In the genomic region with DNA sequence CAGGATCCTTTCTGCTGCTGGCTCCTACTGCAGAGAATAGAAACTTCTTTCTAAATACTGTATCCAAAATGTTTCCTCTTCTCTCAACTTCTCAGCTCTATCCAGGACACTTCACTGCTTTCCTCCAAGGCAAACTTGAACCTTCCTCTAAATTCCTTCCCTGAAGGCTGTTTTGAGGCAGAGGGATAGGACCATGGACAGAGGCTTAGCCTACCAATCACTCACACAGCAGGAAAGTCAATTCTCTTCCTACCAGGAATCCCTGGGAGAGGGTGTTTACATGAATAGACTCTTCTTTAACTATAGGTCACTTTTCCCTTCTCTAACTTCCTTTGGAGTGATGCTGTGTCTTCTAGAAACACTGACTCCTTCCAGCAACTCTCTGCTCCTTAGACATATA, we compare ENCODE assay signal across 20 cellular contexts.
DNase-seq lines count a peak whose midpoint lies in the region; ATAC-seq, FAIRE-seq and TF ChIP-seq lines count a peak whose summit lies in the region.
"Had no signal": no experiment of that assay in that cellular context is flagged by ENCODE, and none has a peak within 500 bp of the region (broad histone marks: within the 10 kb centered on the region; RNA-seq: fewer than 3 reads in every experiment).

No MANE protein-coding gene starts in this region.

- peak; percentile 79 for FAIRE-seq in astrocyte (lab: Jason Lieb, UNC)

- no peaks in the 10 kb centered on the region for H3K4me1 ChIP-seq in astrocyte (ENCODE audit: insufficient read depth, low read length)
- H3K4me1 ChIP-seq in hepatocyte (ENCODE audit: insufficient read depth) = no peaks in the 10 kb centered on the region
- H3K4me1 ChIP-seq in suprapubic skin = peaks cover 12% of the 10 kb centered on the region
- peaks cover 0 to 5% (median 2%) of the 10 kb centered on the region in 4 donors for H3K4me1 ChIP-seq in stomach

- H3K27me3 ChIP-seq in astrocyte (ENCODE audit: insufficient read depth, low read length) (no peaks in the 10 kb centered on the region), hepatocyte (no peaks in the 10 kb centered on the region), suprapubic skin (no peaks in the 10 kb centered on the region), stomach (no peaks in the 10 kb centered on the region)

- no peak for TF ChIP-seq POLR2A in suprapubic skin (IDR thresholded peaks at IDR 0.05)
- TF ChIP-seq POLR2A in stomach (IDR thresholded peaks at IDR 0.05) = no peak

- no peaks in the 10 kb centered on the region for H3K27me3 Mint-ChIP-seq in activated naive CD4-positive, alpha-beta T cell treated with anti-CD3 and anti-CD28 coated beads, Interleukin-2, amount 50 U/mL, for 24 hours
- no peaks in the 10 kb centered on the region for H3K27me3 Mint-ChIP-seq in activated naive CD4-positive, alpha-beta T cell treated with anti-CD3 and anti-CD28 coated beads for 36 hours (ENCODE audit: low read depth)
- H3K27me3 Mint-ChIP-seq in astrocyte (ENCODE audit: low read depth, unreplicated experiment) = peaks cover 3% of the 10 kb centered on the region
- H3K27me3 Mint-ChIP-seq: IgD-negative memory B cell; naive thymus-derived CD8-positive, alpha-beta T cell had no signal

- no peaks in the 10 kb centered on the region for H3K9me3 ChIP-seq in astrocyte (ENCODE audit: insufficient read depth, low read depth, low read length)
- no peaks in the 10 kb centered on the region for H3K9me3 ChIP-seq in hepatocyte (ENCODE audit: low read depth)
- H3K9me3 ChIP-seq in suprapubic skin = no peaks in the 10 kb centered on the region
- H3K9me3 ChIP-seq in stomach = no peaks in the 10 kb centered on the region

- H3K36me3 ChIP-seq in astrocyte (ENCODE audit: insufficient read depth, low read length) = no peaks in the 10 kb centered on the region
- no peaks in the 10 kb centered on the region for H3K36me3 ChIP-seq in hepatocyte (replicated peaks; ENCODE audit: insufficient read depth, low read depth)
- H3K36me3 ChIP-seq in suprapubic skin = no peaks in the 10 kb centered on the region
- H3K36me3 ChIP-seq in stomach = no peaks in the 10 kb centered on the region
- H3K36me3 ChIP-seq: WERI-Rb-1 had no signal

- no peak overlapping the region for H2AFZ ChIP-seq in astrocyte (ENCODE audit: low read depth, low read length)
- no peak overlapping the region for H2AFZ ChIP-seq in hepatocyte

- H3K9me2 ChIP-seq in hepatocyte (replicated peaks; ENCODE audit: insufficient read depth) = no peaks in the 10 kb centered on the region

- TF ChIP-seq EP300 in suprapubic skin (IDR thresholded peaks at IDR 0.05) (no peak), stomach (IDR thresholded peaks at IDR 0.05) (no peak)

- H3K4me3 ChIP-seq in astrocyte (ENCODE audit: insufficient read depth, low read depth, low read length) = no peak overlapping the region
- no peak overlapping the region for H3K4me3 ChIP-seq in hepatocyte
- no peak overlapping the region for H3K4me3 ChIP-seq in suprapubic skin
- H3K4me3 ChIP-seq in stomach = no peak overlapping the region
- H3K4me3 ChIP-seq: SK-N-MC had no signal

- H3K27ac ChIP-seq in astrocyte (ENCODE audit: low read depth, low read length) (no peak overlapping the region), hepatocyte (no peak overlapping the region), suprapubic skin (peak overlapping the region; percentile 67), stomach (no peak overlapping the region)
- H3K27ac ChIP-seq: 22Rv1, SK-N-MC, WERI-Rb-1 had no signal

- no peaks in the 10 kb centered on the region for H4K20me1 ChIP-seq in astrocyte (ENCODE audit: insufficient read depth, low read length)
- no peaks in the 10 kb centered on the region for H4K20me1 ChIP-seq in hepatocyte (ENCODE audit: insufficient read depth, poor library complexity, severe bottlenecking)

- DNase-seq in activated naive CD4-positive, alpha-beta T cell treated with anti-CD3 and anti-CD28 coated beads for 36 hours = no peak
- no peak for DNase-seq in astrocyte (ENCODE audit: low read depth)
- DNase-seq in hepatocyte (ENCODE audit: low spot score) = peak; percentile 55
- no peak for DNase-seq in suprapubic skin (ENCODE audit: low spot score in 2 of 2)
- no peak for DNase-seq in stomach
- DNase-seq: activated gamma-delta T cell; central memory CD4-positive, alpha-beta T cell; GDM1; naive thymus-derived CD8-positive, alpha-beta T cell; NCI-H1092; stimulated activated CD4-positive, alpha-beta T cell treated with anti-CD3 and anti-CD28 coated beads, Interleukin-4, amount 100 ng/mL, for 1 hour; WERI-Rb-1 had no signal

- H3K79me2 ChIP-seq in astrocyte (ENCODE audit: insufficient read depth, low read length) (no peaks in the 10 kb centered on the region), hepatocyte (no peaks in the 10 kb centered on the region)

- CTCF ChIA-PET in activated naive CD4-positive, alpha-beta T cell treated with anti-CD3 and anti-CD28 coated beads for 36 hours (lab: Charles Lee) = interaction anchor here (0.6 kb wide), 1 partner anchor 252 kb away, joined by 3 read pairs; no protein-coding TSS in a partner anchor

- peak overlapping the region; percentile 24 for H3K27ac Mint-ChIP-seq in activated naive CD4-positive, alpha-beta T cell treated with anti-CD3 and anti-CD28 coated beads, Interleukin-2, amount 50 U/mL, for 24 hours
- H3K27ac Mint-ChIP-seq in activated naive CD4-positive, alpha-beta T cell treated with anti-CD3 and anti-CD28 coated beads for 36 hours = no peak overlapping the region
- H3K27ac Mint-ChIP-seq in astrocyte (ENCODE audit: unreplicated experiment) = peak overlapping the region; percentile 16
- H3K27ac Mint-ChIP-seq: IgD-negative memory B cell, type B pancreatic cell had no signal

- intact Hi-C loops in activated naive CD4-positive, alpha-beta T cell treated with anti-CD3 and anti-CD28 coated beads for 36 hours (cut with micrococcal nuclease) = no loop called here
- intact Hi-C loops in stomach (cut with DNase I; ENCODE audit: low total_unique reads) = no loop called here

- no peaks in the 10 kb centered on the region for H3K36me3 Mint-ChIP-seq in activated naive CD4-positive, alpha-beta T cell treated with anti-CD3 and anti-CD28 coated beads, Interleukin-2, amount 50 U/mL, for 24 hours
- H3K36me3 Mint-ChIP-seq in activated naive CD4-positive, alpha-beta T cell treated with anti-CD3 and anti-CD28 coated beads for 36 hours (ENCODE audit: low read depth) = no peaks in the 10 kb centered on the region
- H3K36me3 Mint-ChIP-seq in astrocyte (ENCODE audit: low read depth, unreplicated experiment) = peaks cover 3% of the 10 kb centered on the region
- H3K36me3 Mint-ChIP-seq: IgD-negative memory B cell; naive thymus-derived CD8-positive, alpha-beta T cell; type B pancreatic cell had no signal

- H3K4me2 ChIP-seq in astrocyte (ENCODE audit: low read length) (no peak overlapping the region), hepatocyte (no peak overlapping the region)

- TF ChIP-seq CTCF in astrocyte (IDR thresholded peaks at IDR 0.05; ENCODE audit: insufficient read depth, low read depth, low read length) (no peak), hepatocyte (IDR thresholded peaks at IDR 0.05; ENCODE audit: poor library complexity) (no peak), suprapubic skin (IDR thresholded peaks at IDR 0.05) (no peak), stomach (IDR thresholded peaks at IDR 0.05) (no peak)

- no peaks in the 10 kb centered on the region for H3K4me1 Mint-ChIP-seq in activated naive CD4-positive, alpha-beta T cell treated with anti-CD3 and anti-CD28 coated beads, Interleukin-2, amount 50 U/mL, for 24 hours
- no peaks in the 10 kb centered on the region for H3K4me1 Mint-ChIP-seq in activated naive CD4-positive, alpha-beta T cell treated with anti-CD3 and anti-CD28 coated beads for 36 hours (ENCODE audit: low read depth)
- no peaks in the 10 kb centered on the region for H3K4me1 Mint-ChIP-seq in astrocyte (ENCODE audit: low read depth, unreplicated experiment)
- H3K4me1 Mint-ChIP-seq: IgD-negative memory B cell; naive thymus-derived CD8-positive, alpha-beta T cell had no signal

- ATAC-seq in HG02610 (IDR thresholded peaks at IDR 0.05; ENCODE audit: unreplicated experiment) (no peak), GM19351 (IDR thresholded peaks at IDR 0.05; ENCODE audit: unreplicated experiment) (no peak)
- ATAC-seq: left lobe of liver; naive thymus-derived CD8-positive, alpha-beta T cell had no signal

- H3K9me3 Mint-ChIP-seq in activated naive CD4-positive, alpha-beta T cell treated with anti-CD3 and anti-CD28 coated beads, Interleukin-2, amount 50 U/mL, for 24 hours = no peaks in the 10 kb centered on the region
- H3K9me3 Mint-ChIP-seq in activated naive CD4-positive, alpha-beta T cell treated with anti-CD3 and anti-CD28 coated beads for 36 hours = no peaks in the 10 kb centered on the region
- peaks cover 2% of the 10 kb centered on the region for H3K9me3 Mint-ChIP-seq in astrocyte (ENCODE audit: unreplicated experiment)
- H3K9me3 Mint-ChIP-seq: IgD-negative memory B cell; naive thymus-derived CD8-positive, alpha-beta T cell; type B pancreatic cell had no signal

- no peak overlapping the region for H3K9ac ChIP-seq in astrocyte (ENCODE audit: low read length)

- H3K4me3 Mint-ChIP-seq in activated naive CD4-positive, alpha-beta T cell treated with anti-CD3 and anti-CD28 coated beads, Interleukin-2, amount 50 U/mL, for 24 hours = no peak overlapping the region
- no peak overlapping the region for H3K4me3 Mint-ChIP-seq in activated naive CD4-positive, alpha-beta T cell treated with anti-CD3 and anti-CD28 coated beads for 36 hours
- H3K4me3 Mint-ChIP-seq in astrocyte (ENCODE audit: unreplicated experiment) = no peak overlapping the region
- H3K4me3 Mint-ChIP-seq: IgD-negative memory B cell; naive thymus-derived CD8-positive, alpha-beta T cell; type B pancreatic cell had no signal
